In genomic region chr3:113838631-113839209, GRCh38 we compare ENCODE assay signal across 8 cellular contexts. TPM values are rescaled to one million over a fixed set of nuclear protein-coding genes. Genes with fewer than 3 reads are reported as not detected.
DNase-seq lines count a peak whose midpoint lies in the region; ATAC-seq, FAIRE-seq and TF ChIP-seq lines count a peak whose summit lies in the region.

Gene GRAMD1C, plus strand, starts transcription at chr3:113838788. Its CDS starts 122 bp downstream, at chr3:113838910.

- WGBS in spleen, 5 donors: 0 to 1% (median 1%) methylated on average over 45 to 48 of the region's 48 CpGs

- ATAC-seq in GM18909 (IDR thresholded peaks at IDR 0.05; ENCODE audit: poor library complexity, unreplicated experiment) (peak; percentile 92), HG03175 (IDR thresholded peaks at IDR 0.05; ENCODE audit: unreplicated experiment) (peak; percentile 93)

- DNase-seq in AG08395 (ENCODE audit: low spot score) (peak; percentile 85), NCI-H2196 treated with DMSO at 0.1 percent for 48 hours (lab: John Stamatoyannopoulos, UW; ENCODE audit: unreplicated experiment) (peak; percentile 94), bronchial epithelial cell (ENCODE audit: low read depth) (peak; percentile 73), inferior parietal cortex (ENCODE audit: extremely low spot score) (peak; percentile 82), spleen (peak; percentile 98)

- no peaks in the 10 kb centered on the region for H3K27me3 ChIP-seq in bronchial epithelial cell (ENCODE audit: control insufficient read depth, insufficient read depth, low read length)
- H3K27me3 ChIP-seq in spleen (replicated peaks in 1 of 7): no peaks in the 10 kb centered on the region

- H3K36me3 ChIP-seq in bronchial epithelial cell (ENCODE audit: control insufficient read depth, insufficient read depth, low read length) (no peaks in the 10 kb centered on the region), spleen (no peaks in the 10 kb centered on the region)

- intact Hi-C loops in spleen (cut with DNase I; ENCODE audit: low total_unique reads): loop anchor here (10.0 kb wide), 1 partner anchor 94 kb away; the partner anchor contains the start of genes ATP6V1A and NAA50

- peaks cover 0 to 21% (median 9%) of the 10 kb centered on the region in 6 donors for H3K4me1 ChIP-seq in spleen

- no peak for TF ChIP-seq POLR2A in spleen (IDR thresholded peaks at IDR 0.05)

- TF ChIP-seq CTCF in WI38 (IDR thresholded peaks at IDR 0.05; ENCODE audit: low read depth, low read length) (peak; percentile 68), bronchial epithelial cell (IDR thresholded peaks at IDR 0.05; ENCODE audit: insufficient read depth, low read length, severe bottlenecking) (peak; percentile 93), spleen (IDR thresholded peaks at IDR 0.05 in 8 of 11, conservative IDR thresholded peaks at IDR 0.05 in 3 of 11) (peak; percentile 62 to 92 (median 86))

- H3K9me3 ChIP-seq in spleen: no peaks in the 10 kb centered on the region

- peak within 1 kb of the TSS in 7 of 8 donors; percentile 33 to 78 (median 72) for H3K27ac ChIP-seq in spleen

- no peak for FAIRE-seq in bronchial epithelial cell (lab: Jason Lieb, UNC)

- H3K4me3 ChIP-seq in WI38 (ENCODE audit: low read depth, low read length) (peak within 1 kb of the TSS; percentile 81), bronchial epithelial cell (ENCODE audit: low read depth, low read length) (peak within 1 kb of the TSS; percentile 37), spleen (peak within 1 kb of the TSS; percentile 36 to 77 (median 54))

RNA-seq across cellular contexts. Expression of gene GRAMD1C, which starts in this region (rescaled TPM):
- 1.1 and 1.3 TPM in 2 replicates for total RNA-seq in bronchial epithelial cell
- total RNA-seq in spleen: 10 to 100 TPM in 2 of 7 donors, 1 to 10 TPM in 5; 3.0 to 14.2 (median 5.3) TPM
- polyA plus RNA-seq in spleen: 1 to 10 TPM; 2.6 to 5.1 (median 2.9) TPM

Comparison
In these comparisons a context has a peak if more than half of its experiments do, and no peak if none do; other contexts are left out.
1. Peak in every context shown above with its lines: DNase-seq, ATAC-seq, H3K4me3 ChIP-seq and H3K27ac ChIP-seq.